In genomic region chr13:45434556-45435371, GRCh38 we compare ENCODE assay signal across 2 cellular contexts.
A peak's percentile ranks its signal among the peaks of the same experiment; 100 is the strongest.
TF ChIP-seq lines count a peak whose summit lies in the region.

No MANE protein-coding gene starts in this region.

TF ChIP-seq in HEK293, 187 proteins besides CTCF, POLR2A, EP300 and RAD21 (continued from another document):
- peak; percentile 33; the same call in 1 of the 2 replicates for TF ChIP-seq PRDM6 (tag by site-specific recombination; IDR thresholded peaks at IDR 0.05)
- TF ChIP-seq ZBTB44 (tag by site-specific recombination; IDR thresholded peaks at IDR 0.05), result no peak
- TF ChIP-seq PATZ1 (tag by site-specific recombination; IDR thresholded peaks at IDR 0.05), result no peak
- 0 out of 2 replicates have a peak, but pooled peaks have one; percentile 24 for TF ChIP-seq OSR2 (tag by site-specific recombination; IDR thresholded peaks at IDR 0.05)
- no peak for TF ChIP-seq ZNF202 (tag by site-specific recombination; IDR thresholded peaks at IDR 0.05; ENCODE audit: borderline replicate concordance)
- TF ChIP-seq ZNF140 (tag by site-specific recombination; IDR thresholded peaks at IDR 0.05), result no peak
- no peak for TF ChIP-seq SP2 (tag by site-specific recombination; IDR thresholded peaks at IDR 0.05)
- no peak for TF ChIP-seq ZNF76 (tag by site-specific recombination; IDR thresholded peaks at IDR 0.05; ENCODE audit: borderline replicate concordance, low read depth)
- no peak for TF ChIP-seq GLIS2 (tag by site-specific recombination; IDR thresholded peaks at IDR 0.05)
- TF ChIP-seq, protein P1, sequence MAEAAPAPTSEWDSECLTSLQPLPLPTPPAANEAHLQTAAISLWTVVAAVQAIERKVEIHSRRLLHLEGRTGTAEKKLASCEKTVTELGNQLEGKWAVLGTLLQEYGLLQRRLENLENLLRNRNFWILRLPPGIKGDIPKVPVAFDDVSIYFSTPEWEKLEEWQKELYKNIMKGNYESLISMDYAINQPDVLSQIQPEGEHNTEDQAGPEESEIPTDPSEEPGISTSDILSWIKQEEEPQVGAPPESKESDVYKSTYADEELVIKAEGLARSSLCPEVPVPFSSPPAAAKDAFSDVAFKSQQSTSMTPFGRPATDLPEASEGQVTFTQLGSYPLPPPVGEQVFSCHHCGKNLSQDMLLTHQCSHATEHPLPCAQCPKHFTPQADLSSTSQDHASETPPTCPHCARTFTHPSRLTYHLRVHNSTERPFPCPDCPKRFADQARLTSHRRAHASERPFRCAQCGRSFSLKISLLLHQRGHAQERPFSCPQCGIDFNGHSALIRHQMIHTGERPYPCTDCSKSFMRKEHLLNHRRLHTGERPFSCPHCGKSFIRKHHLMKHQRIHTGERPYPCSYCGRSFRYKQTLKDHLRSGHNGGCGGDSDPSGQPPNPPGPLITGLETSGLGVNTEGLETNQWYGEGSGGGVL (tag by site-specific recombination; IDR thresholded peaks at IDR 0.05), result no peak
- TF ChIP-seq ZBTB7A (tag by site-specific recombination; IDR thresholded peaks at IDR 0.05; ENCODE audit: low read depth), result no peak
- 0 out of 2 replicates have a peak, but pooled peaks have one; percentile 22 for TF ChIP-seq SCRT2 (tag by site-specific recombination; IDR thresholded peaks at IDR 0.05)
- no peak for TF ChIP-seq ZEB2 (tag by site-specific recombination; IDR thresholded peaks at IDR 0.05)
- no peak for TF ChIP-seq KLF10 (tag by site-specific recombination; IDR thresholded peaks at IDR 0.05)

TF ChIP-seq in HepG2, 621 proteins besides CTCF, POLR2A, EP300 and RAD21 (continued from another document and continues in another):
- TF ChIP-seq ZNF121 (CRISPR knock-in tag; IDR thresholded peaks at IDR 0.05) (peak; percentile 75), SIX1 (CRISPR knock-in tag; IDR thresholded peaks at IDR 0.05; ENCODE audit: borderline replicate concordance) (peak; percentile 36; the same call in 1 of the 2 replicates), ZNF775 (CRISPR knock-in tag; IDR thresholded peaks at IDR 0.05; ENCODE audit: borderline replicate concordance) (no peak), HOXA7 (CRISPR knock-in tag; IDR thresholded peaks at IDR 0.05) (no peak), ZHX2 (IDR thresholded peaks at IDR 0.05; ENCODE audit: low read depth) (no peak), ZHX2 (CRISPR knock-in tag; IDR thresholded peaks at IDR 0.05; ENCODE audit: borderline replicate concordance) (no peak), ZNF337 (CRISPR knock-in tag; IDR thresholded peaks at IDR 0.05; ENCODE audit: borderline replicate concordance, low read depth) (no peak), PHF20 (CRISPR knock-in tag; IDR thresholded peaks at IDR 0.05) (no peak), SRSF4 (IDR thresholded peaks at IDR 0.05; ENCODE audit: low read depth, low read length, poor library complexity, severe bottlenecking) (no peak), CHCHD3 (CRISPR knock-in tag; IDR thresholded peaks at IDR 0.05) (no peak), SAP130 (CRISPR knock-in tag; IDR thresholded peaks at IDR 0.05; ENCODE audit: low read depth) (peak; percentile 64), SMYD3 (CRISPR knock-in tag; IDR thresholded peaks at IDR 0.05) (no peak), ZNF460 (CRISPR knock-in tag; IDR thresholded peaks at IDR 0.05; ENCODE audit: borderline replicate concordance) (no peak), TP53 (CRISPR knock-in tag; conservative IDR thresholded peaks at IDR 0.05) (no peak), NFRKB (IDR thresholded peaks at IDR 0.05) (no peak), CEBPG (CRISPR knock-in tag; IDR thresholded peaks at IDR 0.05) (peak; percentile 75), CREB1 (IDR thresholded peaks at IDR 0.05) (0 out of 2 replicates have a peak, but pooled peaks have one; percentile 41), CREB1 (CRISPR knock-in tag; IDR thresholded peaks at IDR 0.05) (peak; percentile 69), CBFB (CRISPR knock-in tag; IDR thresholded peaks at IDR 0.05) (no peak), STAT5B (CRISPR knock-in tag; IDR thresholded peaks at IDR 0.05) (no peak), NR2F1 (CRISPR knock-in tag; IDR thresholded peaks at IDR 0.05) (0 out of 4 replicates have a peak, but pooled peaks have one; percentile 17 to 36), ZNF335 (CRISPR knock-in tag; IDR thresholded peaks at IDR 0.05) (no peak), ZNF484 (CRISPR knock-in tag; IDR thresholded peaks at IDR 0.05; ENCODE audit: borderline replicate concordance, low read depth) (no peak), ZBTB7A (CRISPR knock-in tag; IDR thresholded peaks at IDR 0.05) (no peak)
- TF ChIP-seq, protein P2, sequence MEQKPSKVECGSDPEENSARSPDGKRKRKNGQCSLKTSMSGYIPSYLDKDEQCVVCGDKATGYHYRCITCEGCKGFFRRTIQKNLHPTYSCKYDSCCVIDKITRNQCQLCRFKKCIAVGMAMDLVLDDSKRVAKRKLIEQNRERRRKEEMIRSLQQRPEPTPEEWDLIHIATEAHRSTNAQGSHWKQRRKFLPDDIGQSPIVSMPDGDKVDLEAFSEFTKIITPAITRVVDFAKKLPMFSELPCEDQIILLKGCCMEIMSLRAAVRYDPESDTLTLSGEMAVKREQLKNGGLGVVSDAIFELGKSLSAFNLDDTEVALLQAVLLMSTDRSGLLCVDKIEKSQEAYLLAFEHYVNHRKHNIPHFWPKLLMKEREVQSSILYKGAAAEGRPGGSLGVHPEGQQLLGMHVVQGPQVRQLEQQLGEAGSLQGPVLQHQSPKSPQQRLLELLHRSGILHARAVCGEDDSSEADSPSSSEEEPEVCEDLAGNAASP (CRISPR knock-in tag; IDR thresholded peaks at IDR 0.05; ENCODE audit: borderline replicate concordance), result peak; percentile 71; the same call in 1 of the 2 replicates
- TF ChIP-seq, protein P3, sequence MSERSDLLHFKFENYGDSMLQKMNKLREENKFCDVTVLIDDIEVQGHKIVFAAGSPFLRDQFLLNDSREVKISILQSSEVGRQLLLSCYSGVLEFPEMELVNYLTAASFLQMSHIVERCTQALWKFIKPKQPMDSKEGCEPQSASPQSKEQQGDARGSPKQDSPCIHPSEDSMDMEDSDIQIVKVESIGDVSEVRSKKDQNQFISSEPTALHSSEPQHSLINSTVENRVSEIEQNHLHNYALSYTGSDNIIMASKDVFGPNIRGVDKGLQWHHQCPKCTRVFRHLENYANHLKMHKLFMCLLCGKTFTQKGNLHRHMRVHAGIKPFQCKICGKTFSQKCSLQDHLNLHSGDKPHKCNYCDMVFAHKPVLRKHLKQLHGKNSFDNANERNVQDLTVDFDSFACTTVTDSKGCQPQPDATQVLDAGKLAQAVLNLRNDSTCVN (CRISPR knock-in tag; IDR thresholded peaks at IDR 0.05; ENCODE audit: borderline replicate concordance), result no peak
- TF ChIP-seq, protein P4, sequence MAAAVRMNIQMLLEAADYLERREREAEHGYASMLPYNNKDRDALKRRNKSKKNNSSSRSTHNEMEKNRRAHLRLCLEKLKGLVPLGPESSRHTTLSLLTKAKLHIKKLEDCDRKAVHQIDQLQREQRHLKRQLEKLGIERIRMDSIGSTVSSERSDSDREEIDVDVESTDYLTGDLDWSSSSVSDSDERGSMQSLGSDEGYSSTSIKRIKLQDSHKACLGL (CRISPR knock-in tag; IDR thresholded peaks at IDR 0.05), result no peak
- TF ChIP-seq, protein P5, sequence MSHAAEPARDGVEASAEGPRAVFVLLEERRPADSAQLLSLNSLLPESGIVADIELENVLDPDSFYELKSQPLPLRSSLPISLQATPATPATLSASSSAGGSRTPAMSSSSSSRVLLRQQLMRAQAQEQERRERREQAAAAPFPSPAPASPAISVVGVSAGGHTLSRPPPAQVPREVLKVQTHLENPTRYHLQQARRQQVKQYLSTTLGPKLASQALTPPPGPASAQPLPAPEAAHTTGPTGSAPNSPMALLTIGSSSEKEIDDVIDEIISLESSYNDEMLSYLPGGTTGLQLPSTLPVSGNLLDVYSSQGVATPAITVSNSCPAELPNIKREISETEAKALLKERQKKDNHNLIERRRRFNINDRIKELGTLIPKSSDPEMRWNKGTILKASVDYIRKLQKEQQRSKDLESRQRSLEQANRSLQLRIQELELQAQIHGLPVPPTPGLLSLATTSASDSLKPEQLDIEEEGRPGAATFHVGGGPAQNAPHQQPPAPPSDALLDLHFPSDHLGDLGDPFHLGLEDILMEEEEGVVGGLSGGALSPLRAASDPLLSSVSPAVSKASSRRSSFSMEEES (CRISPR knock-in tag; IDR thresholded peaks at IDR 0.05), result no peak
- TF ChIP-seq, protein P6, sequence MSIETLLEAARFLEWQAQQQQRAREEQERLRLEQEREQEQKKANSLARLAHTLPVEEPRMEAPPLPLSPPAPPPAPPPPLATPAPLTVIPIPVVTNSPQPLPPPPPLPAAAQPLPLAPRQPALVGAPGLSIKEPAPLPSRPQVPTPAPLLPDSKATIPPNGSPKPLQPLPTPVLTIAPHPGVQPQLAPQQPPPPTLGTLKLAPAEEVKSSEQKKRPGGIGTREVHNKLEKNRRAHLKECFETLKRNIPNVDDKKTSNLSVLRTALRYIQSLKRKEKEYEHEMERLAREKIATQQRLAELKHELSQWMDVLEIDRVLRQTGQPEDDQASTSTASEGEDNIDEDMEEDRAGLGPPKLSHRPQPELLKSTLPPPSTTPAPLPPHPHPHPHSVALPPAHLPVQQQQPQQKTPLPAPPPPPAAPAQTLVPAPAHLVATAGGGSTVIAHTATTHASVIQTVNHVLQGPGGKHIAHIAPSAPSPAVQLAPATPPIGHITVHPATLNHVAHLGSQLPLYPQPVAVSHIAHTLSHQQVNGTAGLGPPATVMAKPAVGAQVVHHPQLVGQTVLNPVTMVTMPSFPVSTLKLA (IDR thresholded peaks at IDR 0.05), result no peak
- TF ChIP-seq, protein P7, sequence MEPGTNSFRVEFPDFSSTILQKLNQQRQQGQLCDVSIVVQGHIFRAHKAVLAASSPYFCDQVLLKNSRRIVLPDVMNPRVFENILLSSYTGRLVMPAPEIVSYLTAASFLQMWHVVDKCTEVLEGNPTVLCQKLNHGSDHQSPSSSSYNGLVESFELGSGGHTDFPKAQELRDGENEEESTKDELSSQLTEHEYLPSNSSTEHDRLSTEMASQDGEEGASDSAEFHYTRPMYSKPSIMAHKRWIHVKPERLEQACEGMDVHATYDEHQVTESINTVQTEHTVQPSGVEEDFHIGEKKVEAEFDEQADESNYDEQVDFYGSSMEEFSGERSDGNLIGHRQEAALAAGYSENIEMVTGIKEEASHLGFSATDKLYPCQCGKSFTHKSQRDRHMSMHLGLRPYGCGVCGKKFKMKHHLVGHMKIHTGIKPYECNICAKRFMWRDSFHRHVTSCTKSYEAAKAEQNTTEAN (CRISPR knock-in tag; conservative IDR thresholded peaks at IDR 0.05), result peak; percentile 93; the same call in 1 of the 2 replicates
